Comparison of ENCODE assay signal across 1 cellular context in the genomic region with DNA sequence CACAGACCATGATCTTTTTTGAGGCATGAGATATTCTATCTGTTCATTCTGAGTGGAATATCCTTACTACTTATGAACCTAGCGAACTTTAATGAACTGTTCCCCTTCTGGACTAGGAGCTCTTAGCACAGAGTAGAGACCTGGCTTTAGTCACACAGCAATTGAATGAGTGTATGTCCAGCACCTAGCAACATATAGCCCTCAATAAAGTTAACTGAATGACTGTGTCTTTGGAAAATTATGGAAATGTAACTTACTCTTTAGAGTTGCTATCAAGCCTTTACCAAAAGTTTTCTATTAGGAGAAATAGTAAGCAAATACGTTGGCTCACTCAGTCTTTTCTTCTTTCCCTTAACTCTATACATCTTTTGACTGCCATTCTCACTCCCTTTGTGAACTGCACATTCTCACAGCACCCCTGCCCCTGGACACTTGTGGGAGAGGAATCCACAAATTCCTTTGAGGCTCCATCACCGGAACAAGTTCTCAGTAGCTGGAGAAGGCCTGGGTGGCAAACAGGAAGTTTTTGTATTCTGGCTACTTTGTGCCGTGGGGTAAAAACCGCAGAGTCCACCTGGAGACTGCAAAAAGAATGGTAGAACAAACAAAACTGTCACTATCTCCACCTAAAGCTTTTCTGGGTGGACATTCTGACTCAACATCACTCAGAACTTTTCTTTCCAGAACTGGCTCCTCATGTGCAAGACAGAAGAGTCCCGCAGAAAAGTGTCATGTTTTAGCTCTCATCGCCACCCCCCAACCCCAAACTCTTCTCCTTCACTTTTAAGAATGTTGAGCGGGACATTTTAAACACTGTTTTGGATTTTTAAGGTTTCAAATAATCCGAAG.
TF ChIP-seq lines count a peak whose summit lies in the region.

No MANE protein-coding gene starts in this region.

TF ChIP-seq in HepG2, 621 proteins besides CTCF, POLR2A, EP300 and RAD21 (continued from another document and continues in another):
- TF ChIP-seq UBTF (CRISPR knock-in tag; IDR thresholded peaks at IDR 0.05) (no peak), CHD4 (IDR thresholded peaks at IDR 0.05; ENCODE audit: borderline replicate concordance, low read length) (no peak), ZNF124 (CRISPR knock-in tag; IDR thresholded peaks at IDR 0.05) (no peak), PAXIP1 (CRISPR knock-in tag; conservative IDR thresholded peaks at IDR 0.05) (peak; percentile 49; the same call in 1 of the 2 replicates), ZNF570 (CRISPR knock-in tag; IDR thresholded peaks at IDR 0.05; ENCODE audit: borderline replicate concordance) (no peak), ZNF317 (CRISPR knock-in tag; IDR thresholded peaks at IDR 0.05) (no peak), MEIS1 (CRISPR knock-in tag; IDR thresholded peaks at IDR 0.05; ENCODE audit: borderline replicate concordance) (peak; percentile 12; the same call in 1 of the 2 replicates), SMAD9 (CRISPR knock-in tag; IDR thresholded peaks at IDR 0.05) (no peak), MIXL1 (CRISPR knock-in tag; IDR thresholded peaks at IDR 0.05) (no peak), ZNF777 (CRISPR knock-in tag; IDR thresholded peaks at IDR 0.05) (no peak), ZNF761 (CRISPR knock-in tag; conservative IDR thresholded peaks at IDR 0.05) (peak; percentile 32; the same call in 1 of the 2 replicates), CBFB (CRISPR knock-in tag; IDR thresholded peaks at IDR 0.05) (peak; percentile 56; the same call in 1 of the 2 replicates), DMAP1 (CRISPR knock-in tag; IDR thresholded peaks at IDR 0.05) (no peak), CBX5 (CRISPR knock-in tag; IDR thresholded peaks at IDR 0.05; ENCODE audit: borderline replicate concordance) (no peak), RARA (CRISPR knock-in tag; IDR thresholded peaks at IDR 0.05) (no peak), GATAD2A (CRISPR knock-in tag; IDR thresholded peaks at IDR 0.05) (peak; percentile 70), ARNT2 (CRISPR knock-in tag; IDR thresholded peaks at IDR 0.05; ENCODE audit: low read depth) (no peak), ZNF101 (CRISPR knock-in tag; IDR thresholded peaks at IDR 0.05; ENCODE audit: borderline replicate concordance, low read depth) (no peak), NAIF1 (CRISPR knock-in tag; IDR thresholded peaks at IDR 0.05; ENCODE audit: borderline replicate concordance) (no peak), FOXJ3 (CRISPR knock-in tag; IDR thresholded peaks at IDR 0.05; ENCODE audit: borderline replicate concordance) (no peak), JDP2 (CRISPR knock-in tag; IDR thresholded peaks at IDR 0.05; ENCODE audit: borderline replicate concordance) (no peak), SCMH1 (CRISPR knock-in tag; IDR thresholded peaks at IDR 0.05; ENCODE audit: borderline replicate concordance) (no peak), MAZ (IDR thresholded peaks at IDR 0.05; ENCODE audit: borderline replicate concordance, low read depth, low read length) (no peak), MAZ (CRISPR knock-in tag; IDR thresholded peaks at IDR 0.05; ENCODE audit: low read depth) (no peak), ELF1 (CRISPR knock-in tag; IDR thresholded peaks at IDR 0.05) (0 out of 2 replicates have a peak, but pooled peaks have one; percentile 16), WIZ (CRISPR knock-in tag; IDR thresholded peaks at IDR 0.05) (no peak), ZNF441 (CRISPR knock-in tag; IDR thresholded peaks at IDR 0.05; ENCODE audit: borderline replicate concordance) (no peak), ATF5 (CRISPR knock-in tag; IDR thresholded peaks at IDR 0.05; ENCODE audit: low read depth) (no peak), SYNCRIP (IDR thresholded peaks at IDR 0.05; ENCODE audit: insufficient read depth, low read depth, low read length) (no peak), FOXA3 (CRISPR knock-in tag; IDR thresholded peaks at IDR 0.05) (no peak), ZFP82 (CRISPR knock-in tag; IDR thresholded peaks at IDR 0.05; ENCODE audit: borderline replicate concordance) (no peak), FOXK1 (CRISPR knock-in tag; IDR thresholded peaks at IDR 0.05; ENCODE audit: borderline replicate concordance, low read depth) (no peak), ZNF251 (CRISPR knock-in tag; IDR thresholded peaks at IDR 0.05) (no peak), HOXD1 (CRISPR knock-in tag; IDR thresholded peaks at IDR 0.05) (no peak), HNRNPLL (IDR thresholded peaks at IDR 0.05; ENCODE audit: low read depth, low read length, poor library complexity, severe bottlenecking) (no peak), ZFP91 (CRISPR knock-in tag; IDR thresholded peaks at IDR 0.05; ENCODE audit: borderline replicate concordance) (no peak), ZNF430 (CRISPR knock-in tag; IDR thresholded peaks at IDR 0.05) (no peak), TBP (CRISPR knock-in tag; IDR thresholded peaks at IDR 0.05) (no peak), KDM5A (IDR thresholded peaks at IDR 0.05; ENCODE audit: borderline replicate concordance, low read length) (no peak), MXI1 (IDR thresholded peaks at IDR 0.05; ENCODE audit: borderline replicate concordance, low read depth, low read length) (no peak), PLRG1 (conservative IDR thresholded peaks at IDR 0.05) (no peak), ZNF20 (CRISPR knock-in tag; IDR thresholded peaks at IDR 0.05) (no peak), MIER3 (CRISPR knock-in tag; IDR thresholded peaks at IDR 0.05; ENCODE audit: borderline replicate concordance) (no peak; the same call in 1 of the 2 replicates), ZKSCAN5 (CRISPR knock-in tag; IDR thresholded peaks at IDR 0.05) (no peak), CREB1 (IDR thresholded peaks at IDR 0.05) (no peak), CREB1 (CRISPR knock-in tag; IDR thresholded peaks at IDR 0.05) (peak; percentile 5; the same call in 1 of the 2 replicates), ZSCAN31 (CRISPR knock-in tag; IDR thresholded peaks at IDR 0.05; ENCODE audit: low read depth) (no peak), REXO4 (CRISPR knock-in tag; IDR thresholded peaks at IDR 0.05; ENCODE audit: borderline replicate concordance) (no peak), ZNF460 (CRISPR knock-in tag; IDR thresholded peaks at IDR 0.05; ENCODE audit: borderline replicate concordance) (no peak), RFX3 (CRISPR knock-in tag; IDR thresholded peaks at IDR 0.05) (no peak), MTF2 (CRISPR knock-in tag; IDR thresholded peaks at IDR 0.05; ENCODE audit: borderline replicate concordance) (no peak), SMAD1 (CRISPR knock-in tag; IDR thresholded peaks at IDR 0.05; ENCODE audit: borderline replicate concordance, low read depth) (no peak), KDM1A (CRISPR knock-in tag; IDR thresholded peaks at IDR 0.05) (no peak)
- TF ChIP-seq, protein P1, sequence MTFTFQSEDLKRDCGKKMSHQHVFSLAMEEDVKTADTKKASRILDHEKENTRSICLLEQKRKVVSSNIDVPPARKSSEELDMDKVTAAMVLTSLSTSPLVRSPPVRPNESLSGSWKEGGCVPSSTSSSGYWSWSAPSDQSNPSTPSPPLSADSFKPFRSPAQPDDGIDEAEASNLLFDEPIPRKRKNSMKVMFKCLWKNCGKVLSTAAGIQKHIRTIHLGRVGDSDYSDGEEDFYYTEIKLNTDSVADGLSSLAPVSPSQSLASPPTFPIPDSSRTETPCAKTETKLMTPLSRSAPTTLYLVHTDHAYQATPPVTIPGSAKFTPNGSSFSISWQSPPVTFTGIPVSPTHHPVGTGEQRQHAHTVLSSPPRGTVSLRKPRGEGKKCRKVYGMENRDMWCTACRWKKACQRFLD (CRISPR knock-in tag; IDR thresholded peaks at IDR 0.05; ENCODE audit: borderline replicate concordance) = no peak
- TF ChIP-seq, protein P2, sequence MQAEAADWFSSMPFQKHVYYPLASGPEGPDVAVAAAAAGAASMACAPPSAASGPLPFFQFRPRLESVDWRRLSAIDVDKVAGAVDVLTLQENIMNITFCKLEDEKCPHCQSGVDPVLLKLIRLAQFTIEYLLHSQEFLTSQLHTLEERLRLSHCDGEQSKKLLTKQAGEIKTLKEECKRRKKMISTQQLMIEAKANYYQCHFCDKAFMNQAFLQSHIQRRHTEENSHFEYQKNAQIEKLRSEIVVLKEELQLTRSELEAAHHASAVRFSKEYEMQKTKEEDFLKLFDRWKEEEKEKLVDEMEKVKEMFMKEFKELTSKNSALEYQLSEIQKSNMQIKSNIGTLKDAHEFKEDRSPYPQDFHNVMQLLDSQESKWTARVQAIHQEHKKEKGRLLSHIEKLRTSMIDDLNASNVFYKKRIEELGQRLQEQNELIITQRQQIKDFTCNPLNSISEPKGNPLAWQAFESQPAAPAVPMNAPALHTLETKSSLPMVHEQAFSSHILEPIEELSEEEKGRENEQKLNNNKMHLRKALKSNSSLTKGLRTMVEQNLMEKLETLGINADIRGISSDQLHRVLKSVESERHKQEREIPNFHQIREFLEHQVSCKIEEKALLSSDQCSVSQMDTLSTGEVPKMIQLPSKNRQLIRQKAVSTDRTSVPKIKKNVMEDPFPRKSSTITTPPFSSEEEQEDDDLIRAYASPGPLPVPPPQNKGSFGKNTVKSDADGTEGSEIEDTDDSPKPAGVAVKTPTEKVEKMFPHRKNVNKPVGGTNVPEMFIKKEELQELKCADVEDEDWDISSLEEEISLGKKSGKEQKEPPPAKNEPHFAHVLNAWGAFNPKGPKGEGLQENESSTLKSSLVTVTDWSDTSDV (CRISPR knock-in tag; IDR thresholded peaks at IDR 0.05) = no peak
- TF ChIP-seq, protein P3, sequence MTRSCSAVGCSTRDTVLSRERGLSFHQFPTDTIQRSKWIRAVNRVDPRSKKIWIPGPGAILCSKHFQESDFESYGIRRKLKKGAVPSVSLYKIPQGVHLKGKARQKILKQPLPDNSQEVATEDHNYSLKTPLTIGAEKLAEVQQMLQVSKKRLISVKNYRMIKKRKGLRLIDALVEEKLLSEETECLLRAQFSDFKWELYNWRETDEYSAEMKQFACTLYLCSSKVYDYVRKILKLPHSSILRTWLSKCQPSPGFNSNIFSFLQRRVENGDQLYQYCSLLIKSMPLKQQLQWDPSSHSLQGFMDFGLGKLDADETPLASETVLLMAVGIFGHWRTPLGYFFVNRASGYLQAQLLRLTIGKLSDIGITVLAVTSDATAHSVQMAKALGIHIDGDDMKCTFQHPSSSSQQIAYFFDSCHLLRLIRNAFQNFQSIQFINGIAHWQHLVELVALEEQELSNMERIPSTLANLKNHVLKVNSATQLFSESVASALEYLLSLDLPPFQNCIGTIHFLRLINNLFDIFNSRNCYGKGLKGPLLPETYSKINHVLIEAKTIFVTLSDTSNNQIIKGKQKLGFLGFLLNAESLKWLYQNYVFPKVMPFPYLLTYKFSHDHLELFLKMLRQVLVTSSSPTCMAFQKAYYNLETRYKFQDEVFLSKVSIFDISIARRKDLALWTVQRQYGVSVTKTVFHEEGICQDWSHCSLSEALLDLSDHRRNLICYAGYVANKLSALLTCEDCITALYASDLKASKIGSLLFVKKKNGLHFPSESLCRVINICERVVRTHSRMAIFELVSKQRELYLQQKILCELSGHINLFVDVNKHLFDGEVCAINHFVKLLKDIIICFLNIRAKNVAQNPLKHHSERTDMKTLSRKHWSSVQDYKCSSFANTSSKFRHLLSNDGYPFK (CRISPR knock-in tag; IDR thresholded peaks at IDR 0.05; ENCODE audit: borderline replicate concordance) = no peak
